1 cellular context compared by ENCODE assay signal in the genomic region with DNA sequence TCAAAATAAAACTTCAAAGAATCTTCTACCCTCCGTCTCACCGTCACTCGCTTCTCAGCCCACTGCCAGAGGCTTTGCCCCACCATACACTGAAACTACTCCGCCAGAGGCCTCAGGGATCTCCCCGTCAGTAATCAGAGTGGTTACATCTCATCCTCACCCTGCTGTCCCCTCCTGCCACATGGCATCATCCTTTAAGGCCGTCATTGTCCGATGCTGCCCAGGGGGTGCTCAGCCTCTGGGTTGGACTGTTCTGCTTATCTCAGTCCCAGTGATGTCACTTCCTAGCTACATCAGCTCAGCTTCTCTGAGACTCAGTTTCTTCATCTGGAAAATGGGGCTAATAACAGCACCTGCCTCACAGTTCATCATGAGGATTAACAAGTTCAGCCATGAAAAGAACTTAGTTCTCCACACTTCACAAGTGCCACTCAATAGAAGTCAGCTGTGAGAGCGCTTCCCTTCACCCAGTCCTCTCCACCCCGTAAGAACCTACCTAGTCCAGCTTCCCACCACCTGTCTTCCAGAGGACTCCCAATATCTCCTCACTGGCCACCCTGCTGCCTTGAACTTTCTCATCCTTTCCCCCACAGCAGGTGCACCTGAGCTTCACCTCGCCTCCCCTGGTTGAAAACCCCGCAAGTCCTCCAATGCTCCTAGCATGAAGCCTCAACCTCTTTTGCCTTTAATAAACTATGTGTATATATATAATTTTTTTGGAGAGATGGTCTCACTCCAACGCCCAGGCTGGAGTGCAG.
A peak's percentile ranks its signal among the peaks of the same experiment; 100 is the strongest.
TF ChIP-seq lines count a peak whose summit lies in the region.

No MANE protein-coding gene starts in this region.

TF ChIP-seq in K562, 482 proteins besides CTCF, POLR2A, EP300 and RAD21:
- TF ChIP-seq BCOR (IDR thresholded peaks at IDR 0.05) (peak; percentile 73), KDM1A (IDR thresholded peaks at IDR 0.05) (peak; percentile 16 to 51; a peak in 2 of 4 replicates), RBM25 (IDR thresholded peaks at IDR 0.05; ENCODE audit: low read depth, low read length, severe bottlenecking) (peak; percentile 70), RCOR1 (IDR thresholded peaks at IDR 0.05; ENCODE audit: borderline replicate concordance in 1 of 2, low read depth in 2 of 2, low read length in 2 of 2) (peak in 1 of 2 experiments; percentile 29; a peak in 1 of 4 replicates), RFX5 (IDR thresholded peaks at IDR 0.05; ENCODE audit: low read depth, low read length) (no peak), MTA1 (IDR thresholded peaks at IDR 0.05; ENCODE audit: borderline replicate concordance) (no peak)
